Comparison of ENCODE assay signal across 8 cellular contexts in genomic region chr6:89985744-89986493, GRCh38.
A peak's percentile ranks its signal among the peaks of the same experiment; 100 is the strongest.
DNase-seq lines count a peak whose midpoint lies in the region; ATAC-seq and TF ChIP-seq lines count a peak whose summit lies in the region.

No MANE protein-coding gene starts in this region.

- peak; percentile 23 for DNase-seq in H4 (ENCODE audit: low spot score)
- peak; percentile 42 for DNase-seq in left cardiac atrium
- peak; percentile 86 for DNase-seq in retina
- DNase-seq in omental fat pad (ENCODE audit: low spot score) = no peak
- no peak for DNase-seq in DMS53 treated with DMSO at 0.1 percent for 48 hours (lab: John Stamatoyannopoulos, UW; ENCODE audit: unreplicated experiment)
- DNase-seq in cerebellar cortex (ENCODE audit: low spot score) = no peak
- no peak for DNase-seq in amniotic stem cell (lab: John Stamatoyannopoulos, UW)

- no peak overlapping the region for H3K4me3 Mint-ChIP-seq in activated naive CD8-positive, alpha-beta T cell

- ATAC-seq in left cardiac atrium (peak; percentile 52 to 85), omental fat pad (ENCODE audit: low FRiP score) (no peak)

- H3K27me3 Mint-ChIP-seq in activated naive CD8-positive, alpha-beta T cell = no peaks in the 10 kb centered on the region

- H3K27ac Mint-ChIP-seq in activated naive CD8-positive, alpha-beta T cell = peak overlapping the region; percentile 87

- H3K4me1 Mint-ChIP-seq in activated naive CD8-positive, alpha-beta T cell (ENCODE audit: low read depth) = peaks cover 85% of the 10 kb centered on the region

- TF ChIP-seq CTCF in omental fat pad (IDR thresholded peaks at IDR 0.05) = no peak

- H3K9me3 Mint-ChIP-seq in activated naive CD8-positive, alpha-beta T cell (ENCODE audit: low read depth) = no peaks in the 10 kb centered on the region

- peaks cover 13% of the 10 kb centered on the region for H3K36me3 Mint-ChIP-seq in activated naive CD8-positive, alpha-beta T cell

- intact Hi-C loops in left cardiac atrium (cut with DNase I) = no loop called here

Comparison
In these comparisons a context has a peak if more than half of its experiments do, and no peak if none do; other contexts are left out.
1. DNase-seq: peak in H4 (single experiment), left cardiac atrium (single experiment) and retina (single experiment); none in omental fat pad (single experiment), DMS53 treated with DMSO at 0.1 percent for 48 hours (single experiment), cerebellar cortex (single experiment) and amniotic stem cell (single experiment).